ENCODE assay signal across 7 cellular contexts in the genomic region with DNA sequence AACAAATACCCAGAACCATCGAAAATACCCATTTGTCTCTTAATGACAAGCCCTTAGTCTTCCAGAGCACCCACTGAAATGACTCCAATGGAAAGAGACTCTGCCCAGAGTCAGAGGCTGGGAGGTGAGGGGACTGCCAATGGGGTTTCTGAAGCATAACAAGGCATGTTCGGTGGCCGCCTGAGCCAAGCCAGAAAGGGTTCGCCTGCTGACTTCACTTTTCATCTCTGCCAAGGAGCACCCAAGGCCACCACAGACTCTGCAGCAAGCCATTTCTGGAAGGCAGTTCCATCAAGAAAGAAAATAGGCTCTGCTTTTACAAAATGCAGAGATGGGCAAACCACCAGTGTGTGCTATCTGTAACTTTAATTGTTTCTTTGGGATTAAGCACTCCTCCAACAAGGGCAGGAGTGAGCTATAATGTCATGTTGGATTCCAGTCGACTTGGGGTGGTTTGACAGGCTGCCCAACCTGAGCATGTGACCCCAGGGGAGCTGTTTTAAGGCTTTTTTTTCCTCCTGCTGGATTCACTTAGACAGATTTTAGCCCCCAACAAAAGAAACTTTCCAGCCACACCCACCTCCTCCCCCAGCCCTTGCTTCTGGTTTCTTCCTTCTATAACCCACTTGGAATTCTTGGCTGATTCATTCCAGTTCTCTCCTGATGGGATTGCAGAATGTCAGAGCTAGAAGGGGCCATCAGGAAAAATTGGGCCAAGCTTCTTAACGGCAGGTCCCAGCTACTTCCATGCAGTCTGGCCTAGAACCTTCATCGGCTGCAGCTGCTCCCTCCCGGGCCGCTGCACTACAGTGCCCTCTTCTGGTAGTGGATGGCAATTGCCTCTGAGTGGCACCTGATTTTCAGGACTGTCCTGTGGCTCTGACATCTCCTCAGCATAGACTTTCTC. TPM values are rescaled to one million over a fixed set of nuclear protein-coding genes. Genes with fewer than 3 reads are reported as not detected.
DNase-seq lines count a peak whose midpoint lies in the region; ATAC-seq and TF ChIP-seq lines count a peak whose summit lies in the region.

No MANE protein-coding gene starts in this region.

- H3K27me3 ChIP-seq in dorsolateral prefrontal cortex, result no peaks in the 10 kb centered on the region

- H3K4me3 ChIP-seq in dorsolateral prefrontal cortex, result no peak overlapping the region

- peak; percentile 57 for ATAC-seq in HG03103 (IDR thresholded peaks at IDR 0.05; ENCODE audit: low read depth, unreplicated experiment)

- H3K27ac ChIP-seq in dorsolateral prefrontal cortex, result no peak overlapping the region

- intact Hi-C loops in dorsolateral prefrontal cortex (cut with DNase I), result loop anchor here (2.0 to 10.0 kb wide), 6 partner anchors 86 to 801 kb away; a partner anchor contains a TSS

- TF ChIP-seq CTCF in GM12873 (IDR thresholded peaks at IDR 0.05; ENCODE audit: insufficient read depth, low read depth, low read length, missing control alignments) (peak; percentile 99), dorsolateral prefrontal cortex (IDR thresholded peaks at IDR 0.05 in 54 of 56, conservative IDR thresholded peaks at IDR 0.05 in 2 of 56; ENCODE audit: low read depth in 1 of 56, partially characterized antibody in 56 of 56) (peak; percentile 74 to 94 (median 89))

- DNase-seq in NCI-H526 treated with DMSO at 0.1 percent for 48 hours (lab: John Stamatoyannopoulos, UW) (peak; percentile 11), dorsolateral prefrontal cortex (peak in 6 of 10 donors; percentile 55 to 77 (median 66)), medulla oblongata (ENCODE audit: extremely low spot score) (peak; percentile 82)
- DNase-seq in activated CD4-positive, alpha-beta T cell treated with anti-CD3 and anti-CD28 coated beads, Interleukin-2, amount 50 U/mL, for 4 hours, result peak; percentile 63
- DNase-seq in stimulated activated CD8-positive, alpha-beta memory T cell treated with anti-CD3 and anti-CD28 coated beads, Interleukin-4, amount 100 ng/mL, for 24 hours (ENCODE audit: low read depth), result peak; percentile 54

RNA-seq across cellular contexts. Expression of a gene that starts 24.1 kb away (rescaled TPM):
- total RNA-seq in dorsolateral prefrontal cortex, result 10 to 100 TPM; 11.0 to 24.2 (median 17.7) TPM

Comparison
In these comparisons a context has a peak if more than half of its experiments do, and no peak if none do; other contexts are left out.
1. DNase-seq: peak in every context shown above with its lines; median percentile 82 in medulla oblongata; 66 in dorsolateral prefrontal cortex; 63 in activated CD4-positive, alpha-beta T cell treated with anti-CD3 and anti-CD28 coated beads, Interleukin-2, amount 50 U/mL, for 4 hours; 54 in stimulated activated CD8-positive, alpha-beta memory T cell treated with anti-CD3 and anti-CD28 coated beads, Interleukin-4, amount 100 ng/mL, for 24 hours; 11 in NCI-H526 treated with DMSO at 0.1 percent for 48 hours.